ENCODE assay signal across 19 cellular contexts in genomic region chr7:134649231-134649775, GRCh38. TPM values are rescaled to one million over a fixed set of nuclear protein-coding genes. Genes with fewer than 3 reads are reported as not detected.
A peak's percentile ranks its signal among the peaks of the same experiment; 100 is the strongest.
DNase-seq lines count a peak whose midpoint lies in the region; ATAC-seq and TF ChIP-seq lines count a peak whose summit lies in the region.
"Had no signal": no experiment of that assay in that cellular context is flagged by ENCODE, and none has a peak within 500 bp of the region (broad histone marks: within the 10 kb centered on the region; RNA-seq: fewer than 3 reads in every experiment).

No MANE protein-coding gene starts in this region.

- peaks cover 36% of the 10 kb centered on the region for H3K4me1 Mint-ChIP-seq in T-helper 1 cell treated with Interleukin-12 subunit alpha and Interleukin-12 subunit beta and Interleukin-4 antibody, amounts not matched to agents 30 μg/mL and 1 μg/mL, for 36 hours (ENCODE audit: low read depth)
- peaks cover 47% of the 10 kb centered on the region for H3K4me1 Mint-ChIP-seq in central memory CD8-positive, alpha-beta T cell

- TF ChIP-seq CTCF in osteoblast (IDR thresholded peaks at IDR 0.05; ENCODE audit: extremely low read depth, low read depth, low read length): no peak
- no peak for TF ChIP-seq CTCF in BE2C (IDR thresholded peaks at IDR 0.05; ENCODE audit: low read depth, low read length)

- no peak overlapping the region for H2AFZ ChIP-seq in osteoblast (ENCODE audit: low read length)

- no peak for TF ChIP-seq POLR2A in erythroblast (IDR thresholded peaks at IDR 0.05; ENCODE audit: low read length)

- no peaks in the 10 kb centered on the region for H4K20me1 ChIP-seq in osteoblast (ENCODE audit: insufficient read depth, low read length)

- no peak overlapping the region for H3K27ac ChIP-seq in osteoblast (ENCODE audit: low read depth, low read length)

- peak overlapping the region; percentile 76 for H3K4me3 Mint-ChIP-seq in T-helper 1 cell treated with Interleukin-12 subunit alpha and Interleukin-12 subunit beta and Interleukin-4 antibody, amounts not matched to agents 30 μg/mL and 1 μg/mL, for 36 hours
- H3K4me3 Mint-ChIP-seq in central memory CD8-positive, alpha-beta T cell: peak overlapping the region; percentile 22
- H3K4me3 Mint-ChIP-seq: CD8-positive, alpha-beta T cell had no signal

- H3K27me3 Mint-ChIP-seq in T-helper 1 cell treated with Interleukin-12 subunit alpha and Interleukin-12 subunit beta and Interleukin-4 antibody, amounts not matched to agents 30 μg/mL and 1 μg/mL, for 36 hours (ENCODE audit: low read depth): no peaks in the 10 kb centered on the region
- no peaks in the 10 kb centered on the region for H3K27me3 Mint-ChIP-seq in central memory CD8-positive, alpha-beta T cell

- H3K36me3 Mint-ChIP-seq in T-helper 1 cell treated with Interleukin-12 subunit alpha and Interleukin-12 subunit beta and Interleukin-4 antibody, amounts not matched to agents 30 μg/mL and 1 μg/mL, for 36 hours (ENCODE audit: low read depth): peaks cover 22% of the 10 kb centered on the region
- peaks cover 8% of the 10 kb centered on the region for H3K36me3 Mint-ChIP-seq in central memory CD8-positive, alpha-beta T cell (ENCODE audit: insufficient read depth)

- H3K4me3 ChIP-seq in osteoblast (ENCODE audit: insufficient read depth, low read length): peak overlapping the region; percentile 26
- H3K4me3 ChIP-seq in BE2C (ENCODE audit: low read depth, low read length): no peak overlapping the region

- peak overlapping the region; percentile 28 for H3K4me2 ChIP-seq in osteoblast (ENCODE audit: insufficient read depth, low read length)

- H3K9me3 Mint-ChIP-seq in T-helper 1 cell treated with Interleukin-12 subunit alpha and Interleukin-12 subunit beta and Interleukin-4 antibody, amounts not matched to agents 30 μg/mL and 1 μg/mL, for 36 hours: no peaks in the 10 kb centered on the region
- no peaks in the 10 kb centered on the region for H3K9me3 Mint-ChIP-seq in central memory CD8-positive, alpha-beta T cell
- H3K9me3 Mint-ChIP-seq: CD8-positive, alpha-beta T cell had no signal

- DNase-seq in T-helper 1 cell (no peak), NAMALWA (ENCODE audit: low spot score) (peak; percentile 32), osteoblast (ENCODE audit: insufficient read length, low spot score, missing footprints) (no peak), erythroblast (lab: John Stamatoyannopoulos, UW) (no peak), BE2C (no peak)
- DNase-seq in central memory CD8-positive, alpha-beta T cell (ENCODE audit: low spot score in 2 of 2): no peak
- DNase-seq: 8988T; activated CD4-positive, CD25-positive, alpha-beta regulatory T cell; activated T-cell treated with anti-CD3 and anti-CD28 coated beads, Interleukin-2, amount 50 U/mL, for 1 hour; aorta; CD8-positive, alpha-beta T cell; hypothalamus; left colon; NCI-H1417; NCI-H226; stimulated activated CD4-positive, alpha-beta T cell treated with anti-CD3 and anti-CD28 coated beads, Interleukin-12 subunit alpha, Interleukin-12 subunit beta, amount 100 ng/mL, for 4 hours had no signal

- peaks cover 80% of the 10 kb centered on the region for H3K79me2 ChIP-seq in osteoblast (ENCODE audit: insufficient read depth, low read length)

- H3K4me1 ChIP-seq in osteoblast (ENCODE audit: insufficient read depth, low read length) (peaks cover 15% of the 10 kb centered on the region), BE2C (no peaks in the 10 kb centered on the region)

- H3K27me3 ChIP-seq in osteoblast (ENCODE audit: insufficient read depth, low read length) (no peaks in the 10 kb centered on the region), BE2C (no peaks in the 10 kb centered on the region)

- H3K9me3 ChIP-seq in osteoblast (ENCODE audit: low read depth, low read length) (no peaks in the 10 kb centered on the region), BE2C (no peaks in the 10 kb centered on the region)

- ATAC-seq in central memory CD8-positive, alpha-beta T cell (replicated peaks; ENCODE audit: extremely low read depth, poor library complexity, severe bottlenecking): no peak
- no peak for ATAC-seq in GM18858 (IDR thresholded peaks at IDR 0.05; ENCODE audit: unreplicated experiment)
- ATAC-seq: CD8-positive, alpha-beta T cell; HCT116; left colon had no signal

- H3K36me3 ChIP-seq in osteoblast (ENCODE audit: insufficient read depth, low read length): no peaks in the 10 kb centered on the region
- H3K36me3 ChIP-seq in BE2C: no peaks in the 10 kb centered on the region

- H3K27ac Mint-ChIP-seq in T-helper 1 cell treated with Interleukin-12 subunit alpha and Interleukin-12 subunit beta and Interleukin-4 antibody, amounts not matched to agents 30 μg/mL and 1 μg/mL, for 36 hours: no peak overlapping the region
- no peak overlapping the region for H3K27ac Mint-ChIP-seq in central memory CD8-positive, alpha-beta T cell (ENCODE audit: low read depth)
- H3K27ac Mint-ChIP-seq: CD8-positive, alpha-beta T cell had no signal

RNA-seq across cellular contexts. Expression of gene BPGM, which starts 2.6 kb away (rescaled TPM):
- total RNA-seq in osteoblast: 43.6 and 64.8 TPM in 2 replicates
- 30.0 TPM for polyA plus RNA-seq in BE2C (2012; ENCODE audit: insufficient read depth, insufficient read length, low read depth)
